17 cellular contexts compared by ENCODE assay signal in the genomic region with DNA sequence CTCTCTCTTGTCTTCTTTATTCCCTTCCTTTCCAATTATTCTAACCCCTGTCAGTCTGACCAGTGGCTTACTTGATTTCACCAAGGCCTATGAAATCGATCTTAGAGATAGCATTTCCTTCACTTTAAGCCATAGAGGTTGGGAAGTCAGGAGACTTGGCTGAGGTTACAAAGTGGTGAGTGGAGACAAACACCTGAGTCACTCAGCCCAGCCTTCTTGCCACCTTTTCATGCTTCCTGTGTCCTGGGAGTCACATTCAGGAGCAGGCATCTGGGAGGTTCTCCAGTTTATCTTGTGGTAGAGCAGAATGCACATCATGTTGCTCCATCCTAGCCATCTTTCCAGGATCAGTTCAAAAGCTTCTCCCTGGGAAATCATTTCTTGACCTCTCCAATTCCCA. TPM values are rescaled to one million over a fixed set of nuclear protein-coding genes. Genes with fewer than 3 reads are reported as not detected.
DNase-seq lines count a peak whose midpoint lies in the region; ATAC-seq and TF ChIP-seq lines count a peak whose summit lies in the region.
"Had no signal": no experiment of that assay in that cellular context is flagged by ENCODE, and none has a peak within 500 bp of the region (broad histone marks: within the 10 kb centered on the region; RNA-seq: fewer than 3 reads in every experiment).

No MANE protein-coding gene starts in this region.

- H3K27ac Mint-ChIP-seq in naive thymus-derived CD4-positive, alpha-beta T cell: no peak overlapping the region
- H3K27ac Mint-ChIP-seq in endothelial cell (ENCODE audit: unreplicated experiment): no peak overlapping the region

- H3K9ac ChIP-seq in HCT116 (ENCODE audit: low read length) (0 out of 2 replicates have a peak overlapping the region, but pooled peaks have one; percentile 5), PC-3 (ENCODE audit: low read length) (no peak overlapping the region), colonic mucosa (ENCODE audit: low read depth in 2 of 2, low read length in 2 of 2) (no peak overlapping the region)

- TF ChIP-seq RAD21 in HCT116 (IDR thresholded peaks at IDR 0.05; ENCODE audit: low read depth): peak; percentile 6; the same call in 1 of the 2 replicates

- TF ChIP-seq CTCF in HCT116 (IDR thresholded peaks at IDR 0.05 in 2 of 3, conservative IDR thresholded peaks at IDR 0.05 in 1 of 3; ENCODE audit: borderline replicate concordance in 1 of 3, insufficient read depth in 1 of 3, low read depth in 2 of 3, low read length in 2 of 3): no peak
- no peak for TF ChIP-seq CTCF in PC-3 (conservative IDR thresholded peaks at IDR 0.05; ENCODE audit: low read depth, low read length)
- no peak for TF ChIP-seq CTCF in endothelial cell (IDR thresholded peaks at IDR 0.05; ENCODE audit: unreplicated experiment)
- no peak for TF ChIP-seq CTCF in colonic mucosa (IDR thresholded peaks at IDR 0.05)

- no peaks in the 10 kb centered on the region for H3K36me3 Mint-ChIP-seq in naive thymus-derived CD4-positive, alpha-beta T cell
- peaks cover 4% of the 10 kb centered on the region for H3K36me3 Mint-ChIP-seq in endothelial cell (ENCODE audit: low read depth, unreplicated experiment)

- CTCF ChIA-PET in HCT116 (lab: Charles Lee): no interaction called here
- CTCF ChIA-PET in PC-3 (lab: Charles Lee): no interaction called here
- CTCF ChIA-PET in naive thymus-derived CD4-positive, alpha-beta T cell (lab: Charles Lee): no interaction called here

- H4K20me1 ChIP-seq in HCT116 (ENCODE audit: insufficient read depth) (no peaks in the 10 kb centered on the region), PC-3 (ENCODE audit: low read length) (no peaks in the 10 kb centered on the region)

- peak; percentile 81 for ATAC-seq in HCT116
- no peak for ATAC-seq in PC-3
- ATAC-seq in naive thymus-derived CD4-positive, alpha-beta T cell: no peak

- no peaks in the 10 kb centered on the region for H3K9me3 ChIP-seq in HCT116 (ENCODE audit: control insufficient read depth in 1 of 2, insufficient read depth in 1 of 2, low read depth in 1 of 2, low read length in 2 of 2)
- H3K9me3 ChIP-seq in PC-3 (ENCODE audit: low read length): no peaks in the 10 kb centered on the region
- H3K9me3 ChIP-seq in naive thymus-derived CD4-positive, alpha-beta T cell (ENCODE audit: control insufficient read depth in 2 of 3, low read length in 3 of 3): no peaks in the 10 kb centered on the region
- H3K9me3 ChIP-seq in colonic mucosa: no peaks in the 10 kb centered on the region
- H3K9me3 ChIP-seq: SJSA1 had no signal

- H2AFZ ChIP-seq in HCT116 (ENCODE audit: low read depth, low read length, poor library complexity, severe bottlenecking) (no peak overlapping the region), PC-3 (ENCODE audit: low read length) (no peak overlapping the region)

- no peaks in the 10 kb centered on the region for H3F3A ChIP-seq in PC-3 (ENCODE audit: low read length, unreplicated experiment)

- RAD21 ChIA-PET in HCT116 (lab: Charles Lee; ENCODE audit: low non-redundant PET in 1 of 2, low total read pairs in 2 of 2, uncharacterized antibody in 2 of 2, unreplicated experiment in 2 of 2): no interaction called here

- POLR2A ChIA-PET in HCT116 (lab: Charles Lee): no interaction called here
- POLR2A ChIA-PET in PC-3 (lab: Charles Lee; ENCODE audit: unreplicated experiment): no interaction called here
- POLR2A ChIA-PET in naive thymus-derived CD4-positive, alpha-beta T cell (lab: Charles Lee): no interaction called here

- H3K36me3 ChIP-seq in HCT116 (ENCODE audit: control insufficient read depth in 1 of 2, insufficient read depth in 2 of 2, low read length in 2 of 2): no peaks in the 10 kb centered on the region
- no peaks in the 10 kb centered on the region for H3K36me3 ChIP-seq in PC-3 (ENCODE audit: low read depth, low read length)
- H3K36me3 ChIP-seq in naive thymus-derived CD4-positive, alpha-beta T cell (ENCODE audit: control insufficient read depth in 2 of 3, insufficient read depth in 3 of 3, low read length in 3 of 3): no peaks in the 10 kb centered on the region
- no peaks in the 10 kb centered on the region for H3K36me3 ChIP-seq in colonic mucosa
- H3K36me3 ChIP-seq: SJSA1 had no signal

- BruUV-seq in HCT116 (replicated peaks; lab: Mats Ljungman, UMichigan): no TSS peak
- no TSS peak for BruUV-seq in PC-3 (replicated peaks; lab: Mats Ljungman, UMichigan)

- H3K9me3 Mint-ChIP-seq in naive thymus-derived CD4-positive, alpha-beta T cell: peaks cover 0 to 2% (median 0%) of the 10 kb centered on the region in 11 donors
- H3K9me3 Mint-ChIP-seq in endothelial cell (ENCODE audit: unreplicated experiment): no peaks in the 10 kb centered on the region

- H3K4me1 Mint-ChIP-seq in naive thymus-derived CD4-positive, alpha-beta T cell: no peaks in the 10 kb centered on the region
- H3K4me1 Mint-ChIP-seq in endothelial cell (ENCODE audit: unreplicated experiment): peaks cover 2% of the 10 kb centered on the region

- H3K4me2 ChIP-seq in HCT116 (ENCODE audit: low read length) (peak overlapping the region; percentile 50), PC-3 (ENCODE audit: low read length) (no peak overlapping the region)

- H3K4me1 ChIP-seq in HCT116 (ENCODE audit: control insufficient read depth in 1 of 2, insufficient read depth in 2 of 2, low read length in 2 of 2) (peaks cover 0 to 41% of the 10 kb centered on the region in 2 experiments; a peak in 2 of 4 replicates), PC-3 (ENCODE audit: insufficient read depth, low read length) (peaks cover 16% of the 10 kb centered on the region; the same call in 1 of the 2 replicates), colonic mucosa (no peaks in the 10 kb centered on the region)
- no peaks in the 10 kb centered on the region for H3K4me1 ChIP-seq in naive thymus-derived CD4-positive, alpha-beta T cell (ENCODE audit: control insufficient read depth in 2 of 2, insufficient read depth in 2 of 2, low read length in 2 of 2)

- no peak for TF ChIP-seq POLR2A in HCT116 (IDR thresholded peaks at IDR 0.05; ENCODE audit: borderline replicate concordance, extremely low read depth, insufficient read depth, insufficient read length)

- H3K27me3 Mint-ChIP-seq in naive thymus-derived CD4-positive, alpha-beta T cell: peaks cover 7 to 18% (median 14%) of the 10 kb centered on the region in 5 donors
- H3K27me3 Mint-ChIP-seq in endothelial cell (ENCODE audit: unreplicated experiment): peaks cover 3% of the 10 kb centered on the region

- no peaks in the 10 kb centered on the region for H3K27me3 ChIP-seq in HCT116 (ENCODE audit: insufficient read depth, low read length)
- no peaks in the 10 kb centered on the region for H3K27me3 ChIP-seq in PC-3 (ENCODE audit: low read length)
- H3K27me3 ChIP-seq in naive thymus-derived CD4-positive, alpha-beta T cell (ENCODE audit: control insufficient read depth in 2 of 2, insufficient read depth in 2 of 2, low read length in 2 of 2): no peaks in the 10 kb centered on the region
- no peaks in the 10 kb centered on the region for H3K27me3 ChIP-seq in colonic mucosa
- H3K27me3 ChIP-seq: SJSA1 had no signal

- peak overlapping the region; percentile 13; the same call in 1 of the 2 replicates for H3K27ac ChIP-seq in HCT116 (ENCODE audit: low read depth, low read length)
- no peak overlapping the region for H3K27ac ChIP-seq in PC-3 (ENCODE audit: low read length)
- peak overlapping the region; percentile 51 for H3K27ac ChIP-seq in epithelial cell of prostate
- H3K27ac ChIP-seq in naive thymus-derived CD4-positive, alpha-beta T cell (ENCODE audit: low read depth, low read length): no peak overlapping the region
- no peak overlapping the region for H3K27ac ChIP-seq in colonic mucosa
- H3K27ac ChIP-seq: C4-2B, SJSA1 had no signal

- DNase-seq in HCT116 (ENCODE audit: low read depth, low spot score) (peak; percentile 31), PC-3 (peak; percentile 61), epithelial cell of prostate (ENCODE audit: low read depth, low spot score) (no peak), renal cortical epithelial cell (ENCODE audit: low read depth) (peak; percentile 4), endothelial cell (ENCODE audit: low spot score) (no peak), colonic mucosa (no peak)
- no peak for DNase-seq in naive thymus-derived CD4-positive, alpha-beta T cell
- DNase-seq: ACHN, AML-193, HCEC 1CT, MV-4-11, NCI-H1417, NCI-H187 treated with DMSO at 0.1 percent for 48 hours, NCI-H2227 treated with DMSO at 0.1 percent for 48 hours, NCI-H524 treated with DMSO at 0.1 percent for 48 hours had no signal

- H3K4me3 ChIP-seq in HCT116 (replicated peaks in 1 of 2; ENCODE audit: low read depth in 1 of 2, low read length in 2 of 2): no peak overlapping the region
- H3K4me3 ChIP-seq in PC-3 (ENCODE audit: low read length): no peak overlapping the region
- H3K4me3 ChIP-seq in naive thymus-derived CD4-positive, alpha-beta T cell (ENCODE audit: low read length): no peak overlapping the region
- H3K4me3 ChIP-seq in colonic mucosa: no peak overlapping the region
- H3K4me3 ChIP-seq: SJSA1 had no signal

- H3K9me2 ChIP-seq in HCT116 (ENCODE audit: insufficient read depth) (no peaks in the 10 kb centered on the region), PC-3 (replicated peaks; ENCODE audit: low read length) (no peaks in the 10 kb centered on the region)

- no peaks in the 10 kb centered on the region for H3K79me2 ChIP-seq in HCT116 (ENCODE audit: insufficient read depth, low read length)
- H3K79me2 ChIP-seq in PC-3 (ENCODE audit: low read length): no peaks in the 10 kb centered on the region

- no peak overlapping the region for H3K4me3 Mint-ChIP-seq in naive thymus-derived CD4-positive, alpha-beta T cell
- no peak overlapping the region for H3K4me3 Mint-ChIP-seq in endothelial cell (ENCODE audit: unreplicated experiment)

- intact Hi-C loops in HCT116 (cut with micrococcal nuclease): no loop called here
- intact Hi-C loops in PC-3 (cut with micrococcal nuclease): no loop called here
- intact Hi-C loops in naive thymus-derived CD4-positive, alpha-beta T cell (cut with micrococcal nuclease): no loop called here
- intact Hi-C loops in colonic mucosa (cut with DNase I): no loop called here

RNA-seq across cellular contexts. Expression of gene VSNL1, which starts 59.1 kb away (rescaled TPM):
- total RNA-seq in HCT116 (2021; ENCODE audit: unreplicated experiment) (4.6 TPM), PC-3 (2014; rRNA removed) (not detected in 2 replicates), renal cortical epithelial cell (0.05 TPM in 1 of 2 replicates, not detected in the other), endothelial cell (ENCODE audit: unreplicated experiment) (19.6 TPM), colonic mucosa (1 to 10 TPM; 7.4 to 8.1 TPM)
- 9.2 and 12.5 TPM in 2 replicates for polyA plus RNA-seq in HCT116 (2012)
- total RNA-seq in naive thymus-derived CD4-positive, alpha-beta T cell: not detected
- not detected for polyA plus RNA-seq in naive thymus-derived CD4-positive, alpha-beta T cell

Comparison
In these comparisons a context has a peak if more than half of its experiments do, and no peak if none do; other contexts are left out.
1. DNase-seq: peak in HCT116 (single experiment), PC-3 (single experiment) and renal cortical epithelial cell (single experiment); none in epithelial cell of prostate (single experiment), naive thymus-derived CD4-positive, alpha-beta T cell (0 of 9), endothelial cell (single experiment) and colonic mucosa (single experiment).
2. H3K27ac ChIP-seq: peak in HCT116 (single experiment) and epithelial cell of prostate (single experiment); none in PC-3 (single experiment), naive thymus-derived CD4-positive, alpha-beta T cell (single experiment) and colonic mucosa (single experiment).